ENCODE assay signal across 8 cellular contexts in the genomic region with DNA sequence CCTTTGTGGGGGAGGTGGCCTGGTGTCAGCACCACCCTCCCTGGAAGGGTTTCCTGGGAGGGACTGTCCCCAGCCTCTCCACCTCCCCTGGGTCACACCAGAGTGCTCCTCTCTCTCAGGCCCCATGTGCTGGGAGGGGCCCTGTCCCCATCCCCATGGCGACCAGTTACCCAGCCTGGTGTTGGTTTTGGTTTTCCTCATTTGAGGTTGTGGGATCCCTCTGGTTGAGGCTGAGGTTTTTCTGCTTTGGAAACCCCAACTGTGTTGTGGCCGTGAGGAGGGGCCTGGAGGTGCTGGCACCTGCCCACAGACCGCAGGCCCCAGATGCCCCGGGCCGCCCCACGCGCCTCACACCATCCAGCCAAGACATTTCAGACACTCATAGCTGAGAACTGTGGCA.
DNase-seq lines count a peak whose midpoint lies in the region; ATAC-seq and TF ChIP-seq lines count a peak whose summit lies in the region.

No MANE protein-coding gene starts in this region.

- POLR2A ChIA-PET in CD8-positive, alpha-beta T cell (lab: Charles Lee): no interaction called here

- no peak overlapping the region for H3K27ac ChIP-seq in CD8-positive, alpha-beta T cell (ENCODE audit: low read depth, low read length)
- H3K27ac ChIP-seq in endodermal cell (ENCODE audit: low read depth, low read length): no peak overlapping the region

- H3K4me1 Mint-ChIP-seq in CD8-positive, alpha-beta T cell (ENCODE audit: low read depth): peaks cover 43% of the 10 kb centered on the region
- peaks cover 75% of the 10 kb centered on the region for H3K4me1 Mint-ChIP-seq in activated T-cell treated with anti-CD3 and anti-CD28 coated beads, Interleukin-2, amount 50 U/mL, for 24 hours (ENCODE audit: low read depth)
- H3K4me1 Mint-ChIP-seq in endodermal cell: peaks cover 33% of the 10 kb centered on the region

- H3K36me3 ChIP-seq in CD8-positive, alpha-beta T cell (ENCODE audit: insufficient read depth, low read length): peaks cover 3% of the 10 kb centered on the region
- H3K36me3 ChIP-seq in endodermal cell (ENCODE audit: control insufficient read depth, insufficient read depth, low read length): no peaks in the 10 kb centered on the region

- 92 to 97% methylated on average over 6 to 7 of the region's 7 CpGs for WGBS in endodermal cell (ENCODE audit: insufficient coverage in 1 of 2, insufficient read length in 1 of 2), 2 experiments

- H3K36me3 Mint-ChIP-seq in CD8-positive, alpha-beta T cell: no peaks in the 10 kb centered on the region
- no peaks in the 10 kb centered on the region for H3K36me3 Mint-ChIP-seq in activated T-cell treated with anti-CD3 and anti-CD28 coated beads, Interleukin-2, amount 50 U/mL, for 24 hours (ENCODE audit: low read depth)
- H3K36me3 Mint-ChIP-seq in endodermal cell (ENCODE audit: low read depth): no peaks in the 10 kb centered on the region

- H3K9me3 ChIP-seq in CD8-positive, alpha-beta T cell (ENCODE audit: low read length): no peaks in the 10 kb centered on the region
- no peaks in the 10 kb centered on the region for H3K9me3 ChIP-seq in endodermal cell (ENCODE audit: control insufficient read depth, low read length)

- DNase-seq in CD8-positive, alpha-beta T cell: peak in 6 of 7 experiments; percentile 29 to 60 (median 44)
- peak; percentile 72 for DNase-seq in activated T-cell treated with anti-CD3 and anti-CD28 coated beads, Interleukin-2, amount 50 U/mL, for 24 hours
- DNase-seq in stimulated activated CD8-positive, alpha-beta memory T cell treated with anti-CD3 and anti-CD28 coated beads, Interleukin-15, amount 100 ng/mL, for 1 hour (ENCODE audit: low read depth): peak; percentile 11
- no peak for DNase-seq in effector CD8-positive, alpha-beta T cell (lab: John Stamatoyannopoulos, UW)
- DNase-seq in endodermal cell (no peak), NCI-H128 (lab: John Stamatoyannopoulos, UW; ENCODE audit: unreplicated experiment) (no peak)

- no peaks in the 10 kb centered on the region for H3K27me3 ChIP-seq in CD8-positive, alpha-beta T cell (ENCODE audit: insufficient read depth, low read length)
- H3K27me3 ChIP-seq in endodermal cell (ENCODE audit: control insufficient read depth, insufficient read depth, low read length, poor library complexity, severe bottlenecking): no peaks in the 10 kb centered on the region

- no peak for TF ChIP-seq CTCF in CD8-positive, alpha-beta T cell (IDR thresholded peaks at IDR 0.05)
- TF ChIP-seq CTCF in endodermal cell (conservative IDR thresholded peaks at IDR 0.05): no peak

- CTCF ChIA-PET in CD8-positive, alpha-beta T cell (lab: Charles Lee): interaction anchor here (2.0 kb wide), 1 partner anchor 107 kb away, joined by 5 read pairs; the partner anchor contains the start of gene GRK5

- peak; percentile 31 for ATAC-seq in CD8-positive, alpha-beta T cell
- ATAC-seq in GM19455 (IDR thresholded peaks at IDR 0.05; ENCODE audit: unreplicated experiment): peak; percentile 60
- ATAC-seq in HG03469 (IDR thresholded peaks at IDR 0.05; ENCODE audit: unreplicated experiment): peak; percentile 61

- intact Hi-C loops in CD8-positive, alpha-beta T cell (cut with DNase I, micrococcal nuclease): no loop called here

- no peak overlapping the region for H3K4me3 ChIP-seq in CD8-positive, alpha-beta T cell (ENCODE audit: low read depth, low read length)
- no peak overlapping the region for H3K4me3 ChIP-seq in endodermal cell (ENCODE audit: low read length)

- H3K4me3 Mint-ChIP-seq in CD8-positive, alpha-beta T cell: no peak overlapping the region
- H3K4me3 Mint-ChIP-seq in activated T-cell treated with anti-CD3 and anti-CD28 coated beads, Interleukin-2, amount 50 U/mL, for 24 hours: peak overlapping the region; percentile 43
- no peak overlapping the region for H3K4me3 Mint-ChIP-seq in endodermal cell

- H3K27me3 Mint-ChIP-seq in CD8-positive, alpha-beta T cell (ENCODE audit: low read depth): peaks cover 2% of the 10 kb centered on the region
- H3K27me3 Mint-ChIP-seq in activated T-cell treated with anti-CD3 and anti-CD28 coated beads, Interleukin-2, amount 50 U/mL, for 24 hours: peaks cover 6% of the 10 kb centered on the region
- H3K27me3 Mint-ChIP-seq in endodermal cell (ENCODE audit: insufficient read depth): no peaks in the 10 kb centered on the region

- H3K9ac ChIP-seq in endodermal cell (ENCODE audit: extremely low read depth, low read length, poor library complexity, severe bottlenecking): no peak overlapping the region

- H3K4me1 ChIP-seq in CD8-positive, alpha-beta T cell (ENCODE audit: insufficient read depth, low read length): peaks cover 33% of the 10 kb centered on the region
- H3K4me1 ChIP-seq in endodermal cell (ENCODE audit: control insufficient read depth, insufficient read depth, low read length): peaks cover 21% of the 10 kb centered on the region

- no peaks in the 10 kb centered on the region for H3K9me3 Mint-ChIP-seq in CD8-positive, alpha-beta T cell
- H3K9me3 Mint-ChIP-seq in activated T-cell treated with anti-CD3 and anti-CD28 coated beads, Interleukin-2, amount 50 U/mL, for 24 hours: no peaks in the 10 kb centered on the region
- no peaks in the 10 kb centered on the region for H3K9me3 Mint-ChIP-seq in endodermal cell

- H3K27ac Mint-ChIP-seq in CD8-positive, alpha-beta T cell: no peak overlapping the region
- H3K27ac Mint-ChIP-seq in activated T-cell treated with anti-CD3 and anti-CD28 coated beads, Interleukin-2, amount 50 U/mL, for 24 hours: peak overlapping the region; percentile 88
- H3K27ac Mint-ChIP-seq in endodermal cell: no peak overlapping the region

Comparison
In these comparisons a context has a peak if more than half of its experiments do, and no peak if none do; other contexts are left out.
1. DNase-seq: peak in CD8-positive, alpha-beta T cell (6 of 7), activated T-cell treated with anti-CD3 and anti-CD28 coated beads, Interleukin-2, amount 50 U/mL, for 24 hours (single experiment) and stimulated activated CD8-positive, alpha-beta memory T cell treated with anti-CD3 and anti-CD28 coated beads, Interleukin-15, amount 100 ng/mL, for 1 hour (single experiment); none in effector CD8-positive, alpha-beta T cell (single experiment), endodermal cell (single experiment) and NCI-H128 (single experiment).
2. Peak in every context shown above with its lines, with median percentiles within 50 percentile points of each other: ATAC-seq.